ENCODE assay signal across 7 cellular contexts in the genomic region with DNA sequence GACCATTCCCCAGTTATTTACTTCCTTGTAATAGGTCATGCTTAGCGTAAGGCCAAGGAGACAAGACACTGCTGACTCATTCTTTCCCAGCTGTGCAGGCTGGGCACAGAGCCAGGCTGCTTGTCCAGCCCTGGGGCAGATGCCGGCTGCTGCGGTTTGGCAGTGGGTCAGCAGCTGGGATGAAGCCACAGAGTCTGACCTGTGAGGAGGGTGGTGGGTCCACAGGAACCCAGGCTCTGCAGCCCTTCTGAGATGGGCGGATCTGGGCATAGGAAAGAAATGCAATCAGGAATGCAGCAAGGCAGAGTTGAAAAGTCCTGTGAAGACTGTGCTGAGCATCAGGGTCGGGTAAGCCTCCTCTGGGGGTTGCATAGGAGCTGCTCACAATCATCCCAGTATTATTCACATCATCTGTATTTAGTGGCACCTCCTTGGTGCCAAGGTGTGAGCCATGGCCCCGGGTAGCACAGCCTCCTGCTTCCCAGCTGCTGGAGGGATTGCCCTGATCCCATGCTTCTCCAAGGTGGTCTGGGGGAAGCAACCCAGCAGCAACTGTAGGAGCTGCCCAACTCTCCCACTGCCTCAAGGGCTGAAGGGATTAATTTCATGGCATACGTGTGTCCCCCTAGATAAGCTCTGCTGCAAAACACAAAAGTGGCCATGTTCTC.
DNase-seq lines count a peak whose midpoint lies in the region; ATAC-seq and TF ChIP-seq lines count a peak whose summit lies in the region.

No MANE protein-coding gene starts in this region.

- DNase-seq in Peyer's patch (peak; percentile 53 to 86 (median 80)), fibroblast of mammary gland (ENCODE audit: low read depth) (peak; percentile 97), nucleus accumbens (lab: John Stamatoyannopoulos, UW) (peak in 55 of 56 donors; percentile 8 to 95 (median 81)), amniotic stem cell (lab: John Stamatoyannopoulos, UW) (no peak)
- DNase-seq in stimulated activated CD8-positive, alpha-beta memory T cell treated with anti-CD3 and anti-CD28 coated beads, Interleukin-4, amount 100 ng/mL, for 48 hours = no peak

- no peak overlapping the region for H3K4me3 ChIP-seq in Peyer's patch
- H3K4me3 ChIP-seq in fibroblast of mammary gland (ENCODE audit: control insufficient read depth, low read depth, low read length) = no peak overlapping the region

- H3K27me3 ChIP-seq in Peyer's patch = no peaks in the 10 kb centered on the region

- peaks cover 0 to 30% (median 0%) of the 10 kb centered on the region in 4 donors for H3K4me1 ChIP-seq in Peyer's patch

- H3K27ac ChIP-seq in Peyer's patch = no peak overlapping the region

- no peak for TF ChIP-seq CTCF in Peyer's patch (IDR thresholded peaks at IDR 0.05)
- TF ChIP-seq CTCF in fibroblast of mammary gland (conservative IDR thresholded peaks at IDR 0.05; ENCODE audit: control insufficient read depth, insufficient read depth, low read depth, low read length) = no peak

- peak; percentile 61 for ATAC-seq in GM18907 (IDR thresholded peaks at IDR 0.05; ENCODE audit: unreplicated experiment)
- ATAC-seq in HG03060 (IDR thresholded peaks at IDR 0.05; ENCODE audit: low read depth, unreplicated experiment) = peak; percentile 45

- no peaks in the 10 kb centered on the region for H3K9me3 ChIP-seq in Peyer's patch

- no peaks in the 10 kb centered on the region for H3K36me3 ChIP-seq in Peyer's patch

- no peak for TF ChIP-seq POLR2A in Peyer's patch (IDR thresholded peaks at IDR 0.05)

Comparison
In these comparisons a context has a peak if more than half of its experiments do, and no peak if none do; other contexts are left out.
1. DNase-seq: peak in Peyer's patch (3 of 3), fibroblast of mammary gland (single experiment) and nucleus accumbens (55 of 56); none in amniotic stem cell (single experiment) and stimulated activated CD8-positive, alpha-beta memory T cell treated with anti-CD3 and anti-CD28 coated beads, Interleukin-4, amount 100 ng/mL, for 48 hours (single experiment).